8 cellular contexts compared by ENCODE assay signal in the genomic region with DNA sequence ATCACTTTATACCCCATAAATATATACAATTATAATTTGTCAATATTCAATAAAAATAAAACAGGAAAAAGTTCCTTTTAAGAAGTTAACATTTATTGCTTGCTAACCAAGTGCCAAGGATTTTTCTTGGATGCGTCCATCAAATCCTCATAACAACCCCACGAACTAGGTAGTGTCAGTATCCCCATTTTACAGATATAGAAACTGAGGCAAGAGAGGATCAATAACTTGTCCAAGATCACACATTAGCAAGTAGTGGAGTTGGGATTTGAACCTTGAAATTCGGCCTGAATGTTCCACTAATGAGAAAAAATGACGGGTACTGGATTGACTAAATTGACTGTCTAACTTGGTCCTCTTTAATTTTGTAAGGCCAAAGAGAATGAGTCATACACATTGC.
"Had no signal": no experiment of that assay in that cellular context is flagged by ENCODE, and none has a peak within 500 bp of the region (broad histone marks: within the 10 kb centered on the region; RNA-seq: fewer than 3 reads in every experiment).

No MANE protein-coding gene starts in this region.

- FAIRE-seq: HepG2, HTR-8/SVneo had no signal

- H3K4me2 ChIP-seq: KMS-11 had no signal

- DNase-seq: IMR-90, KBM-7, KG1 had no signal

- H3K9ac ChIP-seq: KMS-11 had no signal

- H3K4me3 Mint-ChIP-seq: IgD-negative memory B cell had no signal

- ATAC-seq: HepG2 had no signal

- H3K27ac ChIP-seq: HL-60, KMS-11 had no signal

- H3K9me3 Mint-ChIP-seq: IgD-negative memory B cell had no signal

- H3K36me3 Mint-ChIP-seq: IgD-negative memory B cell had no signal

- H3K27ac Mint-ChIP-seq: IgD-negative memory B cell had no signal
